1 cellular context compared by ENCODE assay signal in the genomic region with DNA sequence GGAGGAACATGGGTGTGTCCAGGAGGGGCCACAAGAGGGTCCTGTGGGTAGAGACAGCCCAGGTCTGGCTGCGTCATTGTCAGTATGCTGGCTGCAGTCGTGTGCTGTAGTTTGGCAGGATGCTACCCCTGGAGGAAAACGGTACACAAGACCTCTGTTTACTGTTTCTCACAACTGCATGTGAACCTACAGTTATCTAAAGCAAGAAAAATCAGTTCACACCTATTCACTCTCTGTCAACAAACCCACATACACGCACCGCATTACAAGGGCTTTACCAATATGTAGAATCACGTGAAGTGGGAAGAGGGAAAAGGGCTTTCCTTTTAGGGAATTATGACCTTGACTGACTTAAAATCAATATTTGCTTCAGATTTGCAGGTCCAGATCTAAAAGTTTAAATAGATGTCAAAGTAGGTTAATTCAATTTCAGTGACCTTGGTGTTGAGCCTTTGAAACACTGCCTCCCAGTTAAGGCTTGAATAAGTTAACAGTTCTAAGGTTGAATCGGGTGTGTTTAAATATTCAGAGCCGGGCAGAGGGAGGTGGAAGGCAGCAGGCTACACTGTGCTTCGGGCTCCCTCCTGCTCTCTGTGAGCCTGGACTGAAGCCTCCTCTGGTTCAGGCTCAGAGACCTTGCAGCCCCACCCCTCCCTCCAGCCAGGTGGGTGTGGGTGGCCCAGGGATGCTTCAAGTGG.
A peak's percentile ranks its signal among the peaks of the same experiment; 100 is the strongest.
TF ChIP-seq lines count a peak whose summit lies in the region.

No MANE protein-coding gene starts in this region.

TF ChIP-seq in HepG2, 621 proteins besides CTCF, POLR2A, EP300 and RAD21 (continued from another document and continues in another):
- TF ChIP-seq, protein P1, sequence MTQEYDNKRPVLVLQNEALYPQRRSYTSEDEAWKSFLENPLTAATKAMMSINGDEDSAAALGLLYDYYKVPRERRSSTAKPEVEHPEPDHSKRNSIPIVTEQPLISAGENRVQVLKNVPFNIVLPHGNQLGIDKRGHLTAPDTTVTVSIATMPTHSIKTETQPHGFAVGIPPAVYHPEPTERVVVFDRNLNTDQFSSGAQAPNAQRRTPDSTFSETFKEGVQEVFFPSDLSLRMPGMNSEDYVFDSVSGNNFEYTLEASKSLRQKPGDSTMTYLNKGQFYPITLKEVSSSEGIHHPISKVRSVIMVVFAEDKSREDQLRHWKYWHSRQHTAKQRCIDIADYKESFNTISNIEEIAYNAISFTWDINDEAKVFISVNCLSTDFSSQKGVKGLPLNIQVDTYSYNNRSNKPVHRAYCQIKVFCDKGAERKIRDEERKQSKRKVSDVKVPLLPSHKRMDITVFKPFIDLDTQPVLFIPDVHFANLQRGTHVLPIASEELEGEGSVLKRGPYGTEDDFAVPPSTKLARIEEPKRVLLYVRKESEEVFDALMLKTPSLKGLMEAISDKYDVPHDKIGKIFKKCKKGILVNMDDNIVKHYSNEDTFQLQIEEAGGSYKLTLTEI (CRISPR knock-in tag; conservative IDR thresholded peaks at IDR 0.05): no peak
- TF ChIP-seq HMG20B (CRISPR knock-in tag; conservative IDR thresholded peaks at IDR 0.05) (peak; percentile 97), ETV6 (CRISPR knock-in tag; conservative IDR thresholded peaks at IDR 0.05) (no peak), SOX13 (IDR thresholded peaks at IDR 0.05) (peak; percentile 79; the same call in 1 of the 2 replicates), SOX13 (CRISPR knock-in tag; conservative IDR thresholded peaks at IDR 0.05 in 1 of 2, IDR thresholded peaks at IDR 0.05 in 1 of 2) (peak in 1 of 2 experiments; percentile 94; a peak in 2 of 4 replicates), ZSCAN21 (CRISPR knock-in tag; IDR thresholded peaks at IDR 0.05; ENCODE audit: borderline replicate concordance) (peak; percentile 61; the same call in 1 of the 2 replicates), ZSCAN9 (CRISPR knock-in tag; IDR thresholded peaks at IDR 0.05; ENCODE audit: borderline replicate concordance) (peak; percentile 66), TARDBP (CRISPR knock-in tag; IDR thresholded peaks at IDR 0.05) (peak; percentile 75; the same call in 1 of the 2 replicates), RARA (CRISPR knock-in tag; IDR thresholded peaks at IDR 0.05) (peak; percentile 96), SP2 (CRISPR knock-in tag; IDR thresholded peaks at IDR 0.05) (no peak), ZNF891 (CRISPR knock-in tag; IDR thresholded peaks at IDR 0.05) (no peak), POLR2AphosphoS5 (IDR thresholded peaks at IDR 0.05; ENCODE audit: low read depth, low read length) (peak; percentile 59), ZMYM4 (CRISPR knock-in tag; IDR thresholded peaks at IDR 0.05) (peak; percentile 13; the same call in 1 of the 2 replicates), BORCS8-MEF2B (CRISPR knock-in tag; IDR thresholded peaks at IDR 0.05) (no peak), ZNF563 (CRISPR knock-in tag; IDR thresholded peaks at IDR 0.05) (no peak), SNAPC2 (CRISPR knock-in tag; IDR thresholded peaks at IDR 0.05) (0 out of 2 replicates have a peak, but pooled peaks have one; percentile 22), TAF15 (IDR thresholded peaks at IDR 0.05; ENCODE audit: low read depth, low read length, poor library complexity, severe bottlenecking) (no peak), ELF4 (CRISPR knock-in tag; IDR thresholded peaks at IDR 0.05; ENCODE audit: borderline replicate concordance) (no peak), ZNF562 (CRISPR knock-in tag; IDR thresholded peaks at IDR 0.05; ENCODE audit: borderline replicate concordance) (no peak), TBP (CRISPR knock-in tag; IDR thresholded peaks at IDR 0.05) (no peak), ZNF180 (CRISPR knock-in tag; IDR thresholded peaks at IDR 0.05; ENCODE audit: borderline replicate concordance, low read depth) (no peak), KAT7 (CRISPR knock-in tag; IDR thresholded peaks at IDR 0.05; ENCODE audit: borderline replicate concordance) (peak; percentile 49; the same call in 1 of the 2 replicates), MEIS1 (CRISPR knock-in tag; IDR thresholded peaks at IDR 0.05; ENCODE audit: borderline replicate concordance) (peak; percentile 58; the same call in 1 of the 2 replicates), SIX4 (CRISPR knock-in tag; IDR thresholded peaks at IDR 0.05) (peak; percentile 78), HES4 (CRISPR knock-in tag; IDR thresholded peaks at IDR 0.05; ENCODE audit: borderline replicate concordance) (no peak), ZNF430 (CRISPR knock-in tag; IDR thresholded peaks at IDR 0.05) (no peak; the same call in 1 of the 2 replicates), SRSF1 (optimal IDR thresholded peaks at IDR 0.05; ENCODE audit: low read depth, low read length) (no peak), ZC3H4 (CRISPR knock-in tag; IDR thresholded peaks at IDR 0.05; ENCODE audit: borderline replicate concordance) (no peak), ZNF703 (CRISPR knock-in tag; IDR thresholded peaks at IDR 0.05; ENCODE audit: borderline replicate concordance) (no peak; the same call in 1 of the 2 replicates), TEAD2 (CRISPR knock-in tag; IDR thresholded peaks at IDR 0.05) (no peak), ZFY (CRISPR knock-in tag; IDR thresholded peaks at IDR 0.05) (no peak), ZNF274 (CRISPR knock-in tag; IDR thresholded peaks at IDR 0.05) (no peak), ARHGAP35 (CRISPR knock-in tag; IDR thresholded peaks at IDR 0.05; ENCODE audit: borderline replicate concordance) (0 out of 2 replicates have a peak, but pooled peaks have one; percentile 9), MAFF (IDR thresholded peaks at IDR 0.05; ENCODE audit: low read depth, low read length) (no peak), ZFP36 (IDR thresholded peaks at IDR 0.05; ENCODE audit: borderline replicate concordance, low read depth, low read length, partially characterized antibody) (no peak), NAIF1 (CRISPR knock-in tag; IDR thresholded peaks at IDR 0.05; ENCODE audit: borderline replicate concordance) (no peak), CBX2 (IDR thresholded peaks at IDR 0.05; ENCODE audit: low read depth, low read length) (no peak), CBX2 (CRISPR knock-in tag; IDR thresholded peaks at IDR 0.05; ENCODE audit: low read depth) (no peak), MEF2D (CRISPR knock-in tag; IDR thresholded peaks at IDR 0.05) (peak; percentile 91), SMYD3 (CRISPR knock-in tag; IDR thresholded peaks at IDR 0.05) (no peak), STAT5B (CRISPR knock-in tag; IDR thresholded peaks at IDR 0.05) (no peak), MTF2 (CRISPR knock-in tag; IDR thresholded peaks at IDR 0.05; ENCODE audit: borderline replicate concordance) (no peak)
- TF ChIP-seq, protein P2, sequence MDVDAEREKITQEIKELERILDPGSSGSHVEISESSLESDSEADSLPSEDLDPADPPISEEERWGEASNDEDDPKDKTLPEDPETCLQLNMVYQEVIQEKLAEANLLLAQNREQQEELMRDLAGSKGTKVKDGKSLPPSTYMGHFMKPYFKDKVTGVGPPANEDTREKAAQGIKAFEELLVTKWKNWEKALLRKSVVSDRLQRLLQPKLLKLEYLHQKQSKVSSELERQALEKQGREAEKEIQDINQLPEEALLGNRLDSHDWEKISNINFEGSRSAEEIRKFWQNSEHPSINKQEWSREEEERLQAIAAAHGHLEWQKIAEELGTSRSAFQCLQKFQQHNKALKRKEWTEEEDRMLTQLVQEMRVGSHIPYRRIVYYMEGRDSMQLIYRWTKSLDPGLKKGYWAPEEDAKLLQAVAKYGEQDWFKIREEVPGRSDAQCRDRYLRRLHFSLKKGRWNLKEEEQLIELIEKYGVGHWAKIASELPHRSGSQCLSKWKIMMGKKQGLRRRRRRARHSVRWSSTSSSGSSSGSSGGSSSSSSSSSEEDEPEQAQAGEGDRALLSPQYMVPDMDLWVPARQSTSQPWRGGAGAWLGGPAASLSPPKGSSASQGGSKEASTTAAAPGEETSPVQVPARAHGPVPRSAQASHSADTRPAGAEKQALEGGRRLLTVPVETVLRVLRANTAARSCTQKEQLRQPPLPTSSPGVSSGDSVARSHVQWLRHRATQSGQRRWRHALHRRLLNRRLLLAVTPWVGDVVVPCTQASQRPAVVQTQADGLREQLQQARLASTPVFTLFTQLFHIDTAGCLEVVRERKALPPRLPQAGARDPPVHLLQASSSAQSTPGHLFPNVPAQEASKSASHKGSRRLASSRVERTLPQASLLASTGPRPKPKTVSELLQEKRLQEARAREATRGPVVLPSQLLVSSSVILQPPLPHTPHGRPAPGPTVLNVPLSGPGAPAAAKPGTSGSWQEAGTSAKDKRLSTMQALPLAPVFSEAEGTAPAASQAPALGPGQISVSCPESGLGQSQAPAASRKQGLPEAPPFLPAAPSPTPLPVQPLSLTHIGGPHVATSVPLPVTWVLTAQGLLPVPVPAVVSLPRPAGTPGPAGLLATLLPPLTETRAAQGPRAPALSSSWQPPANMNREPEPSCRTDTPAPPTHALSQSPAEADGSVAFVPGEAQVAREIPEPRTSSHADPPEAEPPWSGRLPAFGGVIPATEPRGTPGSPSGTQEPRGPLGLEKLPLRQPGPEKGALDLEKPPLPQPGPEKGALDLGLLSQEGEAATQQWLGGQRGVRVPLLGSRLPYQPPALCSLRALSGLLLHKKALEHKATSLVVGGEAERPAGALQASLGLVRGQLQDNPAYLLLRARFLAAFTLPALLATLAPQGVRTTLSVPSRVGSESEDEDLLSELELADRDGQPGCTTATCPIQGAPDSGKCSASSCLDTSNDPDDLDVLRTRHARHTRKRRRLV (CRISPR knock-in tag; IDR thresholded peaks at IDR 0.05): 0 out of 2 replicates have a peak, but pooled peaks have one; percentile 35
- TF ChIP-seq, protein P3, sequence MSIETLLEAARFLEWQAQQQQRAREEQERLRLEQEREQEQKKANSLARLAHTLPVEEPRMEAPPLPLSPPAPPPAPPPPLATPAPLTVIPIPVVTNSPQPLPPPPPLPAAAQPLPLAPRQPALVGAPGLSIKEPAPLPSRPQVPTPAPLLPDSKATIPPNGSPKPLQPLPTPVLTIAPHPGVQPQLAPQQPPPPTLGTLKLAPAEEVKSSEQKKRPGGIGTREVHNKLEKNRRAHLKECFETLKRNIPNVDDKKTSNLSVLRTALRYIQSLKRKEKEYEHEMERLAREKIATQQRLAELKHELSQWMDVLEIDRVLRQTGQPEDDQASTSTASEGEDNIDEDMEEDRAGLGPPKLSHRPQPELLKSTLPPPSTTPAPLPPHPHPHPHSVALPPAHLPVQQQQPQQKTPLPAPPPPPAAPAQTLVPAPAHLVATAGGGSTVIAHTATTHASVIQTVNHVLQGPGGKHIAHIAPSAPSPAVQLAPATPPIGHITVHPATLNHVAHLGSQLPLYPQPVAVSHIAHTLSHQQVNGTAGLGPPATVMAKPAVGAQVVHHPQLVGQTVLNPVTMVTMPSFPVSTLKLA (IDR thresholded peaks at IDR 0.05): peak; percentile 34; the same call in 1 of the 2 replicates
- TF ChIP-seq, protein P4, sequence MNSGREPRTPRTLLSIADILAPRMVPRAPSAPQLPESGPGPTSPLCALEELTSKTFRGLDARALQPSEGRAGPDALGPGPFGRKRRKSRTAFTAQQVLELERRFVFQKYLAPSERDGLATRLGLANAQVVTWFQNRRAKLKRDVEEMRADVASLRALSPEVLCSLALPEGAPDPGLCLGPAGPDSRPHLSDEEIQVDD (CRISPR knock-in tag; IDR thresholded peaks at IDR 0.05; ENCODE audit: borderline replicate concordance): no peak
- TF ChIP-seq, protein P5, sequence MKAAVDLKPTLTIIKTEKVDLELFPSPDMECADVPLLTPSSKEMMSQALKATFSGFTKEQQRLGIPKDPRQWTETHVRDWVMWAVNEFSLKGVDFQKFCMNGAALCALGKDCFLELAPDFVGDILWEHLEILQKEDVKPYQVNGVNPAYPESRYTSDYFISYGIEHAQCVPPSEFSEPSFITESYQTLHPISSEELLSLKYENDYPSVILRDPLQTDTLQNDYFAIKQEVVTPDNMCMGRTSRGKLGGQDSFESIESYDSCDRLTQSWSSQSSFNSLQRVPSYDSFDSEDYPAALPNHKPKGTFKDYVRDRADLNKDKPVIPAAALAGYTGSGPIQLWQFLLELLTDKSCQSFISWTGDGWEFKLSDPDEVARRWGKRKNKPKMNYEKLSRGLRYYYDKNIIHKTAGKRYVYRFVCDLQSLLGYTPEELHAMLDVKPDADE (CRISPR knock-in tag; IDR thresholded peaks at IDR 0.05): no peak
- TF ChIP-seq, protein P6, sequence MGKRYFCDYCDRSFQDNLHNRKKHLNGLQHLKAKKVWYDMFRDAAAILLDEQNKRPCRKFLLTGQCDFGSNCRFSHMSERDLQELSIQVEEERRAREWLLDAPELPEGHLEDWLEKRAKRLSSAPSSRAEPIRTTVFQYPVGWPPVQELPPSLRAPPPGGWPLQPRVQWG (CRISPR knock-in tag; IDR thresholded peaks at IDR 0.05; ENCODE audit: borderline replicate concordance, low read depth): no peak
- TF ChIP-seq, protein P7, sequence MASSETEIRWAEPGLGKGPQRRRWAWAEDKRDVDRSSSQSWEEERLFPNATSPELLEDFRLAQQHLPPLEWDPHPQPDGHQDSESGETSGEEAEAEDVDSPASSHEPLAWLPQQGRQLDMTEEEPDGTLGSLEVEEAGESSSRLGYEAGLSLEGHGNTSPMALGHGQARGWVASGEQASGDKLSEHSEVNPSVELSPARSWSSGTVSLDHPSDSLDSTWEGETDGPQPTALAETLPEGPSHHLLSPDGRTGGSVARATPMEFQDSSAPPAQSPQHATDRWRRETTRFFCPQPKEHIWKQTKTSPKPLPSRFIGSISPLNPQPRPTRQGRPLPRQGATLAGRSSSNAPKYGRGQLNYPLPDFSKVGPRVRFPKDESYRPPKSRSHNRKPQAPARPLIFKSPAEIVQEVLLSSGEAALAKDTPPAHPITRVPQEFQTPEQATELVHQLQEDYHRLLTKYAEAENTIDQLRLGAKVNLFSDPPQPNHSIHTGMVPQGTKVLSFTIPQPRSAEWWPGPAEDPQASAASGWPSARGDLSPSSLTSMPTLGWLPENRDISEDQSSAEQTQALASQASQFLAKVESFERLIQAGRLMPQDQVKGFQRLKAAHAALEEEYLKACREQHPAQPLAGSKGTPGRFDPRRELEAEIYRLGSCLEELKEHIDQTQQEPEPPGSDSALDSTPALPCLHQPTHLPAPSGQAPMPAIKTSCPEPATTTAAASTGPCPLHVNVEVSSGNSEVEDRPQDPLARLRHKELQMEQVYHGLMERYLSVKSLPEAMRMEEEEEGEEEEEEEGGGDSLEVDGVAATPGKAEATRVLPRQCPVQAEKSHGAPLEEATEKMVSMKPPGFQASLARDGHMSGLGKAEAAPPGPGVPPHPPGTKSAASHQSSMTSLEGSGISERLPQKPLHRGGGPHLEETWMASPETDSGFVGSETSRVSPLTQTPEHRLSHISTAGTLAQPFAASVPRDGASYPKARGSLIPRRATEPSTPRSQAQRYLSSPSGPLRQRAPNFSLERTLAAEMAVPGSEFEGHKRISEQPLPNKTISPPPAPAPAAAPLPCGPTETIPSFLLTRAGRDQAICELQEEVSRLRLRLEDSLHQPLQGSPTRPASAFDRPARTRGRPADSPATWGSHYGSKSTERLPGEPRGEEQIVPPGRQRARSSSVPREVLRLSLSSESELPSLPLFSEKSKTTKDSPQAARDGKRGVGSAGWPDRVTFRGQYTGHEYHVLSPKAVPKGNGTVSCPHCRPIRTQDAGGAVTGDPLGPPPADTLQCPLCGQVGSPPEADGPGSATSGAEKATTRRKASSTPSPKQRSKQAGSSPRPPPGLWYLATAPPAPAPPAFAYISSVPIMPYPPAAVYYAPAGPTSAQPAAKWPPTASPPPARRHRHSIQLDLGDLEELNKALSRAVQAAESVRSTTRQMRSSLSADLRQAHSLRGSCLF (CRISPR knock-in tag; IDR thresholded peaks at IDR 0.05; ENCODE audit: borderline replicate concordance): no peak
